In the genomic region with DNA sequence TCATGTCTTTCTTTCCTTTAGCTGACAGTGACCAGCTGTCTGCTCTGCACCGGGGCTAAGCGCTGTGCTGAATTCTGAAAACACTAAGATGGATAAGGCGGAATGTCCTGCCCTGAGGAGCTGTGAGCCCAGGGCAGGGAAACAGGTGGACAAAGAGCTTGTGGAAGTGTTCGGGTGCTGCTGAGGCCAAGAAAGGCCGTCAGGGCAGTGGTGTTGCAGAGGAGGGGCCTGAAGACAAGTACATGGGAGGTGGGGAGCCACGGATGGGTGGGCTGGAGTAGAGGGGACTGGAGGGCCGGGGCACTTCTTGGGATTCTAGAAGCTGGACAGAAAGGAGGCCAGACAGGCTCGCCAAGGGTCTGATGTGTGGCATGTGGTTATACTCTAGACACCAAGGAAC, we compare ENCODE assay signal across 17 cellular contexts.
DNase-seq lines count a peak whose midpoint lies in the region; ATAC-seq lines count a peak whose summit lies in the region.
"Had no signal": no experiment of that assay in that cellular context is flagged by ENCODE, and none has a peak within 500 bp of the region (broad histone marks: within the 10 kb centered on the region; RNA-seq: fewer than 3 reads in every experiment).

No MANE protein-coding gene starts in this region.

- H3K27ac Mint-ChIP-seq in activated T-cell treated with anti-CD3 and anti-CD28 coated beads, Interleukin-2, amount 50 U/mL, for 24 hours: peak overlapping the region; percentile 39
- peak overlapping the region; percentile 100 for H3K27ac Mint-ChIP-seq in T-helper 17 cell
- peak overlapping the region; percentile 46 to 82 (median 66) for H3K27ac Mint-ChIP-seq in immature natural killer cell
- H3K27ac Mint-ChIP-seq in stimulated activated effector memory CD8-positive, alpha-beta T cell treated with anti-CD3 and anti-CD28 coated beads, Interleukin-12 subunit alpha, Interleukin-12 subunit beta, amount 100 ng/mL, for 72 hours: peak overlapping the region; percentile 4
- H3K27ac Mint-ChIP-seq: activated naive CD4-positive, alpha-beta T cell treated with anti-CD3 and anti-CD28 coated beads, Interleukin-2, amount 10 ng/mL, durations not matched to agents 7 days and 5 days; nephron had no signal

- no peak overlapping the region for H3K4me3 Mint-ChIP-seq in activated T-cell treated with anti-CD3 and anti-CD28 coated beads, Interleukin-2, amount 50 U/mL, for 24 hours
- H3K4me3 Mint-ChIP-seq in T-helper 17 cell (no peak overlapping the region), immature natural killer cell (no peak overlapping the region)
- no peak overlapping the region for H3K4me3 Mint-ChIP-seq in stimulated activated effector memory CD8-positive, alpha-beta T cell treated with anti-CD3 and anti-CD28 coated beads, Interleukin-12 subunit alpha, Interleukin-12 subunit beta, amount 100 ng/mL, for 72 hours
- H3K4me3 Mint-ChIP-seq: activated naive CD4-positive, alpha-beta T cell treated with anti-CD3 and anti-CD28 coated beads, Interleukin-2, amount 10 ng/mL, durations not matched to agents 7 days and 5 days; nephron had no signal

- DNase-seq in activated T-cell treated with anti-CD3 and anti-CD28 coated beads, Interleukin-2, amount 50 U/mL, for 24 hours: peak; percentile 27
- no peak for DNase-seq in activated T-cell treated with anti-CD3 and anti-CD28 coated beads for 4 hours
- DNase-seq in T-helper 17 cell: no peak
- no peak for DNase-seq in immature natural killer cell
- DNase-seq in stimulated activated effector memory CD8-positive, alpha-beta T cell treated with anti-CD3 and anti-CD28 coated beads, Interleukin-12 subunit alpha, Interleukin-12 subunit beta, amount 100 ng/mL, for 72 hours (ENCODE audit: low spot score in 2 of 2): no peak
- no peak for DNase-seq in D341Med (ENCODE audit: low spot score)
- no peak for DNase-seq in SW 1271 (lab: John Stamatoyannopoulos, UW)
- DNase-seq in occipital lobe (lab: John Stamatoyannopoulos, UW): no peak
- DNase-seq: activated CD4-positive, CD25-positive, alpha-beta regulatory T cell; activated naive CD4-positive, alpha-beta T cell treated with anti-CD3 and anti-CD28 coated beads, Interleukin-2, amount 10 ng/mL, durations not matched to agents 7 days and 5 days; DND-41; mammary epithelial cell; NCI-H1417; NCI-H524 treated with DMSO at 0.1 percent for 48 hours; Right ventricle myocardium superior had no signal

- no peak for ATAC-seq in T-helper 17 cell
- ATAC-seq in stimulated activated effector memory CD8-positive, alpha-beta T cell treated with anti-CD3 and anti-CD28 coated beads, Interleukin-12 subunit alpha, Interleukin-12 subunit beta, amount 100 ng/mL, for 72 hours: no peak
- ATAC-seq: HCT116 had no signal

- peaks cover 93% of the 10 kb centered on the region for H3K4me1 Mint-ChIP-seq in activated T-cell treated with anti-CD3 and anti-CD28 coated beads, Interleukin-2, amount 50 U/mL, for 24 hours (ENCODE audit: low read depth)
- peaks cover 56% of the 10 kb centered on the region for H3K4me1 Mint-ChIP-seq in T-helper 17 cell
- H3K4me1 Mint-ChIP-seq in immature natural killer cell: peaks cover 50 to 76% of the 10 kb centered on the region in 2 donors
- peaks cover 71% of the 10 kb centered on the region for H3K4me1 Mint-ChIP-seq in stimulated activated effector memory CD8-positive, alpha-beta T cell treated with anti-CD3 and anti-CD28 coated beads, Interleukin-12 subunit alpha, Interleukin-12 subunit beta, amount 100 ng/mL, for 72 hours
- H3K4me1 Mint-ChIP-seq: nephron had no signal

- peaks cover 84% of the 10 kb centered on the region for H3K36me3 Mint-ChIP-seq in activated T-cell treated with anti-CD3 and anti-CD28 coated beads, Interleukin-2, amount 50 U/mL, for 24 hours (ENCODE audit: low read depth)
- H3K36me3 Mint-ChIP-seq in T-helper 17 cell (ENCODE audit: low read depth) (peaks cover 13% of the 10 kb centered on the region), immature natural killer cell (peaks cover 40 to 66% (median 61%) of the 10 kb centered on the region in 3 donors)
- H3K36me3 Mint-ChIP-seq in stimulated activated effector memory CD8-positive, alpha-beta T cell treated with anti-CD3 and anti-CD28 coated beads, Interleukin-12 subunit alpha, Interleukin-12 subunit beta, amount 100 ng/mL, for 72 hours: peaks cover 19% of the 10 kb centered on the region

- H3K9me3 ChIP-seq in T-helper 17 cell (ENCODE audit: control insufficient read depth, low read length, poor library complexity, severe bottlenecking): no peaks in the 10 kb centered on the region

- H3K9me3 Mint-ChIP-seq in activated T-cell treated with anti-CD3 and anti-CD28 coated beads, Interleukin-2, amount 50 U/mL, for 24 hours: no peaks in the 10 kb centered on the region
- H3K9me3 Mint-ChIP-seq in immature natural killer cell: no peaks in the 10 kb centered on the region
- H3K9me3 Mint-ChIP-seq in stimulated activated effector memory CD8-positive, alpha-beta T cell treated with anti-CD3 and anti-CD28 coated beads, Interleukin-12 subunit alpha, Interleukin-12 subunit beta, amount 100 ng/mL, for 72 hours: no peaks in the 10 kb centered on the region
- H3K9me3 Mint-ChIP-seq: activated naive CD4-positive, alpha-beta T cell treated with anti-CD3 and anti-CD28 coated beads, Interleukin-2, amount 10 ng/mL, durations not matched to agents 7 days and 5 days; nephron had no signal

- H3K27me3 Mint-ChIP-seq in activated T-cell treated with anti-CD3 and anti-CD28 coated beads, Interleukin-2, amount 50 U/mL, for 24 hours: no peaks in the 10 kb centered on the region
- H3K27me3 Mint-ChIP-seq in T-helper 17 cell: no peaks in the 10 kb centered on the region
- peaks cover 2 to 17% (median 12%) of the 10 kb centered on the region in 3 donors for H3K27me3 Mint-ChIP-seq in immature natural killer cell (ENCODE audit: low read depth in 3 of 3)
- H3K27me3 Mint-ChIP-seq: activated naive CD4-positive, alpha-beta T cell treated with anti-CD3 and anti-CD28 coated beads, Interleukin-2, amount 10 ng/mL, durations not matched to agents 7 days and 5 days had no signal

Comparison
In these comparisons a context has a peak if more than half of its experiments do, and no peak if none do; other contexts are left out.
1. H3K27ac Mint-ChIP-seq: peak in every context shown above with its lines; median percentile 100 in T-helper 17 cell; 66 in immature natural killer cell; 39 in activated T-cell treated with anti-CD3 and anti-CD28 coated beads, Interleukin-2, amount 50 U/mL, for 24 hours; 4 in stimulated activated effector memory CD8-positive, alpha-beta T cell treated with anti-CD3 and anti-CD28 coated beads, Interleukin-12 subunit alpha, Interleukin-12 subunit beta, amount 100 ng/mL, for 72 hours.